Comparison of ENCODE assay signal across 8 cellular contexts in genomic region chr12:53499261-53500118, GRCh38. TPM values are rescaled to one million over a fixed set of nuclear protein-coding genes. Genes with fewer than 3 reads are reported as not detected.
DNase-seq lines count a peak whose midpoint lies in the region; ATAC-seq and TF ChIP-seq lines count a peak whose summit lies in the region.

Gene MAP3K12 (minus strand): TSS chr12:53499458. CDS start chr12:53487391, 12,067 bp downstream.

- POLR2A ChIA-PET in BJ (lab: Charles Lee), result interaction anchor here (0.5 to 0.6 kb wide), 3 partner anchors 17 to 119 kb away, joined by 3 to 4 read pairs (median 4); partner anchors contain the start of gene SP1

- intact Hi-C loops in T-helper 1 cell treated with Interleukin-12 subunit alpha and Interleukin-12 subunit beta and Interleukin-4 antibody, amounts not matched to agents 30 ng/mL and 1 ng/mL, for 36 hours (cut with micrococcal nuclease), result loop anchor here (1.0 to 5.0 kb wide), 9 partner anchors 9 to 913 kb away; partner anchors contain the start of genes AAAS, ATF7, CBX5 and HNRNPA1
- intact Hi-C loops in ascending aorta (cut with DNase I) (loop anchor here (1.0 to 5.0 kb wide), 4 partner anchors 47 to 452 kb away; partner anchors contain the start of genes PCBP2 and PRR13), right cardiac atrium (cut with DNase I) (loop anchor here (10.0 kb wide), 2 partner anchors 45 to 175 kb away; partner anchors contain the start of genes AAAS (in 3 of the 4) and PCBP2 (in 1 of the 4))

- WGBS in right cardiac atrium, result under 1% methylated on average over 52 of the region's 52 CpGs

- TF ChIP-seq CTCF in BJ (IDR thresholded peaks at IDR 0.05; ENCODE audit: insufficient read depth, low read depth, low read length) (peak; percentile 26; the same call in 1 of the 2 replicates), HL-60 (IDR thresholded peaks at IDR 0.05; ENCODE audit: insufficient read depth, low read length) (no peak), ascending aorta (IDR thresholded peaks at IDR 0.05) (peak in 1 of 3 experiments; percentile 37)

- DNase-seq in BJ (ENCODE audit: low read depth), result no peak
- peak in 1 of 2 experiments; percentile 47 for DNase-seq in HL-60 (ENCODE audit: low read depth in 1 of 2, low spot score in 1 of 2)
- peak in 1 of 2 donors; percentile 83 for DNase-seq in ascending aorta (ENCODE audit: low spot score in 2 of 2)
- DNase-seq in right cardiac atrium, result peak; percentile 77 to 90 (median 89)
- DNase-seq in pulmonary artery endothelial cell (ENCODE audit: low read depth, low spot score), result no peak
- DNase-seq in DMS153 (lab: John Stamatoyannopoulos, UW), result no peak

- H3K4me1 ChIP-seq in ascending aorta, result peaks cover 16 to 24% of the 10 kb centered on the region in 2 donors
- peaks cover 7% of the 10 kb centered on the region for H3K4me1 ChIP-seq in right cardiac atrium (ENCODE audit: control insufficient read depth, insufficient read depth, low read length)

- CTCF ChIA-PET in BJ (lab: Yijun Ruan, JAX), result interaction anchor here (0.7 to 1.9 kb wide), 5 partner anchors 9 to 204 kb away, joined by 3 to 6 read pairs (median 5); partner anchors contain the start of genes AAAS and PFDN5

- peak within 1 kb of the TSS; percentile 97 for H3K27ac ChIP-seq in HL-60 (replicated peaks)
- H3K27ac ChIP-seq in ascending aorta, result peak within 1 kb of the TSS; percentile 94 to 98
- peak within 1 kb of the TSS; percentile 100 for H3K27ac ChIP-seq in right cardiac atrium (ENCODE audit: low read length)

- H3K9me3 ChIP-seq in ascending aorta, result no peaks in the 10 kb centered on the region
- no peaks in the 10 kb centered on the region for H3K9me3 ChIP-seq in right cardiac atrium (ENCODE audit: control insufficient read depth, low read length)

- ATAC-seq in right cardiac atrium, result peak; percentile 7 to 23
- ATAC-seq in HG03095 (IDR thresholded peaks at IDR 0.05; ENCODE audit: unreplicated experiment), result no peak

- H3K4me3 ChIP-seq in BJ (ENCODE audit: low read depth, low read length) (peak within 1 kb of the TSS; percentile 89), HL-60 (replicated peaks; ENCODE audit: insufficient read depth, low read length) (peak within 1 kb of the TSS; percentile 54), ascending aorta (peak within 1 kb of the TSS; percentile 69 to 74), right cardiac atrium (ENCODE audit: low read length) (peak within 1 kb of the TSS; percentile 78)

- H3K27me3 ChIP-seq in BJ (ENCODE audit: control insufficient read depth, insufficient read depth, low read length) (no peaks in the 10 kb centered on the region), HL-60 (ENCODE audit: insufficient read depth, poor library complexity, severe bottlenecking) (no peaks in the 10 kb centered on the region), ascending aorta (no peaks in the 10 kb centered on the region), right cardiac atrium (ENCODE audit: control insufficient read depth, insufficient read depth) (no peaks in the 10 kb centered on the region)

- H3K36me3 ChIP-seq in BJ (ENCODE audit: control insufficient read depth, insufficient read depth, low read length) (peaks cover 2% of the 10 kb centered on the region; the same call in 1 of the 2 replicates), ascending aorta (no peaks in the 10 kb centered on the region)

RNA-seq across cellular contexts. Expression of gene MAP3K12, which starts in this region (rescaled TPM):
- polyA plus RNA-seq in BJ (2011; rRNA removed) (43.9 and 61.2 TPM in 2 replicates), right cardiac atrium (9.2 TPM)
- polyA minus RNA-seq in BJ (2011; rRNA and poly(A)+ RNA removed), result 34.0 and 61.7 TPM in 2 replicates
- total RNA-seq in T-helper 1 cell treated with Interleukin-12 subunit alpha and Interleukin-12 subunit beta and Interleukin-4 antibody, amounts not matched to agents 30 ng/mL and 1 ng/mL, for 36 hours, result 29.6 and 30.1 TPM in 2 replicates
- total RNA-seq in ascending aorta (20.8 TPM), right cardiac atrium (1 to 10 TPM; 7.7 to 9.6 (median 9.0) TPM), pulmonary artery endothelial cell (18.3 and 20.9 TPM in 2 replicates)

Comparison
In these comparisons a context has a peak if more than half of its experiments do, and no peak if none do; other contexts are left out.
1. DNase-seq: peak in right cardiac atrium (3 of 3); none in BJ (single experiment), pulmonary artery endothelial cell (single experiment) and DMS153 (single experiment).
2. Peak in every context shown above with its lines, with median percentiles within 50 percentile points of each other: H3K4me3 ChIP-seq and H3K27ac ChIP-seq.